Comparison of ENCODE assay signal across 18 cellular contexts in the genomic region with DNA sequence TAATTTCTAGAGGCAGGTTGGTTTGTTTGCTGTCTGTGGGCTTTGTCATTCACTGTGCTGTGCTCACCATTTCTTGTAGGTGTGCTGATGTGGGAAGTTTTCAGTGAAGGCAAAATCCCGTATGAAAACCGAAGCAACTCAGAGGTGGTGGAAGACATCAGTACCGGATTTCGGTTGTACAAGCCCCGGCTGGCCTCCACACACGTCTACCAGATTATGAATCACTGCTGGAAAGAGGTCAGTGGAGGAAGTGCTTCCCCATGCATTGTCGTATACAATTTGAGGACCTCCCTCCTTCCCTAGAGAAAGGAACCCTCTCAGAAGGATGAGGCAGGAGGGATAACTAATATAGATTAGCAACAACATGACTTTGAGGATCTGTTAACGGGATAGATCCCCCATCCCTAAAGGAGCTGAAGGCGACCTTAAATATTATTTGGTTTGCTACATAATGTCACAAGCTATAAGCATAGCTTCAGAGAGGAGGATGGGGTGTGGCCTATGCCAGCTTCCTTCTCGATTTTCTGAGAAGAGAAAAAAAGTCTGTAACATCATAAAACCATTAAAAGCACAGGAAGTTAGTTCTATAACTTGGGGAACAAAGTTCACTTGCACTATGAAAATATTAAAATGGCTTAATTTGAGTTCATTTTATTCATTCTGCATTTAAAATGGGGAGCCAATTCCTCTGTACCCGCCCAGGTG. TPM values are rescaled to one million over a fixed set of nuclear protein-coding genes. Genes with fewer than 3 reads are reported as not detected.
DNase-seq lines count a peak whose midpoint lies in the region; ATAC-seq and TF ChIP-seq lines count a peak whose summit lies in the region.
"Had no signal": no experiment of that assay in that cellular context is flagged by ENCODE, and none has a peak within 500 bp of the region (broad histone marks: within the 10 kb centered on the region; RNA-seq: fewer than 3 reads in every experiment).

No MANE protein-coding gene starts in this region.

- H3K4me3 Mint-ChIP-seq in activated T-cell treated with anti-CD3 and anti-CD28 coated beads, Interleukin-2, amount 50 U/mL, for 24 hours, result peak overlapping the region; percentile 53
- peak overlapping the region; percentile 53 for H3K4me3 Mint-ChIP-seq in T-helper 1 cell treated with Interleukin-12 subunit alpha and Interleukin-12 subunit beta and Interleukin-4 antibody, amounts not matched to agents 30 μg/mL and 1 μg/mL, for 36 hours
- peak overlapping the region; percentile 44 for H3K4me3 Mint-ChIP-seq in activated naive CD8-positive, alpha-beta T cell treated with anti-CD3 and anti-CD28 coated beads, Interleukin-2, amount 50 U/mL, for 24 hours
- H3K4me3 Mint-ChIP-seq: nephron progenitor cell had no signal

- no peak for TF ChIP-seq POLR2A in spleen (IDR thresholded peaks at IDR 0.05)

- no peaks in the 10 kb centered on the region for H3K9me3 ChIP-seq in spleen
- H3K9me3 ChIP-seq in A673 (ENCODE audit: low read depth, low read length, poor library complexity, severe bottlenecking), result no peaks in the 10 kb centered on the region
- H3K9me3 ChIP-seq: breast epithelium, tibial artery had no signal

- peaks cover 7 to 68% (median 37%) of the 10 kb centered on the region in 6 donors for H3K4me1 ChIP-seq in spleen
- H3K4me1 ChIP-seq in A673 (ENCODE audit: insufficient read depth, low read length, poor library complexity, severe bottlenecking), result no peaks in the 10 kb centered on the region
- H3K4me1 ChIP-seq: breast epithelium, tibial artery had no signal

- CTCF ChIA-PET in A673 (lab: Charles Lee), result no interaction called here

- intact Hi-C loops in spleen (cut with DNase I; ENCODE audit: low total_unique reads), result no loop called here
- intact Hi-C loops in A673 (cut with micrococcal nuclease; ENCODE audit: unreplicated experiment), result no loop called here

- no peak for DNase-seq in activated T-cell treated with anti-CD3 and anti-CD28 coated beads, Interleukin-2, amount 50 U/mL, for 24 hours
- no peak for DNase-seq in activated T-cell treated with anti-CD3 and anti-CD28 coated beads for 4 hours
- peak; percentile 50 for DNase-seq in activated naive CD8-positive, alpha-beta T cell treated with anti-CD3 and anti-CD28 coated beads, Interleukin-2, amount 50 U/mL, for 24 hours
- DNase-seq in spleen, result no peak
- no peak for DNase-seq in A673 (ENCODE audit: low spot score)
- DNase-seq: activated effector memory CD4-positive, alpha-beta T cell treated with anti-CD3 and anti-CD28 coated beads, Interleukin-2, amount 50 U/mL, for 16 hours; effector CD8-positive, alpha-beta T cell; GM23248; NCI-H1694 treated with DMSO at 0.1 percent for 48 hours; NCI-H510A; nephron progenitor cell; retina; tibial artery had no signal

- H3K36me3 ChIP-seq in spleen (peaks cover 0 to 34% (median 4%) of the 10 kb centered on the region in 6 donors), A673 (ENCODE audit: insufficient read depth, low read length, poor library complexity, severe bottlenecking) (no peaks in the 10 kb centered on the region)
- H3K36me3 ChIP-seq: breast epithelium, tibial artery had no signal

- H3K27me3 ChIP-seq in spleen (replicated peaks in 1 of 7), result no peaks in the 10 kb centered on the region
- H3K27me3 ChIP-seq in A673 (replicated peaks; ENCODE audit: insufficient read depth, low read depth, low read length, poor library complexity), result no peaks in the 10 kb centered on the region
- H3K27me3 ChIP-seq: breast epithelium, tibial artery had no signal

- H3K9me3 Mint-ChIP-seq in activated T-cell treated with anti-CD3 and anti-CD28 coated beads, Interleukin-2, amount 50 U/mL, for 24 hours, result no peaks in the 10 kb centered on the region
- no peaks in the 10 kb centered on the region for H3K9me3 Mint-ChIP-seq in T-helper 1 cell treated with Interleukin-12 subunit alpha and Interleukin-12 subunit beta and Interleukin-4 antibody, amounts not matched to agents 30 μg/mL and 1 μg/mL, for 36 hours
- no peaks in the 10 kb centered on the region for H3K9me3 Mint-ChIP-seq in activated naive CD8-positive, alpha-beta T cell treated with anti-CD3 and anti-CD28 coated beads, Interleukin-2, amount 50 U/mL, for 24 hours
- H3K9me3 Mint-ChIP-seq: nephron progenitor cell had no signal

- ATAC-seq in activated naive CD8-positive, alpha-beta T cell treated with anti-CD3 and anti-CD28 coated beads, Interleukin-2, amount 50 U/mL, for 24 hours, result peak; percentile 18
- ATAC-seq in HG02759 (IDR thresholded peaks at IDR 0.05; ENCODE audit: unreplicated experiment) (no peak), GM21423 (IDR thresholded peaks at IDR 0.05; ENCODE audit: unreplicated experiment) (no peak)
- ATAC-seq: activated CD4-positive, CD25-positive, alpha-beta regulatory T cell treated with anti-CD3 and anti-CD28 coated beads, Interleukin-2, amount 50 U/mL, for 24 hours had no signal

- H3K27me3 Mint-ChIP-seq in activated T-cell treated with anti-CD3 and anti-CD28 coated beads, Interleukin-2, amount 50 U/mL, for 24 hours, result no peaks in the 10 kb centered on the region
- no peaks in the 10 kb centered on the region for H3K27me3 Mint-ChIP-seq in T-helper 1 cell treated with Interleukin-12 subunit alpha and Interleukin-12 subunit beta and Interleukin-4 antibody, amounts not matched to agents 30 μg/mL and 1 μg/mL, for 36 hours (ENCODE audit: low read depth)
- H3K27me3 Mint-ChIP-seq in activated naive CD8-positive, alpha-beta T cell treated with anti-CD3 and anti-CD28 coated beads, Interleukin-2, amount 50 U/mL, for 24 hours, result no peaks in the 10 kb centered on the region

- POLR2A ChIA-PET in A673 (lab: Charles Lee; ENCODE audit: low non-redundant PET), result no interaction called here

- WGBS in spleen, 5 donors, result 67 to 74% (median 73%) methylated on average over 11 of the region's 11 CpGs

- peaks cover 100% of the 10 kb centered on the region for H3K36me3 Mint-ChIP-seq in activated T-cell treated with anti-CD3 and anti-CD28 coated beads, Interleukin-2, amount 50 U/mL, for 24 hours (ENCODE audit: low read depth)
- H3K36me3 Mint-ChIP-seq in T-helper 1 cell treated with Interleukin-12 subunit alpha and Interleukin-12 subunit beta and Interleukin-4 antibody, amounts not matched to agents 30 μg/mL and 1 μg/mL, for 36 hours (ENCODE audit: low read depth), result peaks cover 88% of the 10 kb centered on the region
- H3K36me3 Mint-ChIP-seq in activated naive CD8-positive, alpha-beta T cell treated with anti-CD3 and anti-CD28 coated beads, Interleukin-2, amount 50 U/mL, for 24 hours (ENCODE audit: low read depth), result peaks cover 94% of the 10 kb centered on the region

- H3K4me1 Mint-ChIP-seq in activated T-cell treated with anti-CD3 and anti-CD28 coated beads, Interleukin-2, amount 50 U/mL, for 24 hours (ENCODE audit: low read depth), result peaks cover 98% of the 10 kb centered on the region
- peaks cover 85% of the 10 kb centered on the region for H3K4me1 Mint-ChIP-seq in T-helper 1 cell treated with Interleukin-12 subunit alpha and Interleukin-12 subunit beta and Interleukin-4 antibody, amounts not matched to agents 30 μg/mL and 1 μg/mL, for 36 hours (ENCODE audit: low read depth)
- peaks cover 98% of the 10 kb centered on the region for H3K4me1 Mint-ChIP-seq in activated naive CD8-positive, alpha-beta T cell treated with anti-CD3 and anti-CD28 coated beads, Interleukin-2, amount 50 U/mL, for 24 hours
- H3K4me1 Mint-ChIP-seq: nephron progenitor cell had no signal

- H3K4me3 ChIP-seq in spleen (no peak overlapping the region), A673 (ENCODE audit: low read depth, low read length, poor library complexity, severe bottlenecking) (no peak overlapping the region)
- H3K4me3 ChIP-seq: breast epithelium, GM23248, tibial artery had no signal

- BruUV-seq in A673 (replicated peaks; lab: Mats Ljungman, UMichigan), result no TSS peak

- peak overlapping the region in 7 of 8 donors; percentile 3 to 66 (median 50) for H3K27ac ChIP-seq in spleen
- no peak overlapping the region for H3K27ac ChIP-seq in A673 (ENCODE audit: low read depth, low read length, poor library complexity, severe bottlenecking)
- H3K27ac ChIP-seq: breast epithelium, GM23248, tibial artery had no signal

- TF ChIP-seq CTCF in spleen (IDR thresholded peaks at IDR 0.05 in 8 of 11, conservative IDR thresholded peaks at IDR 0.05 in 3 of 11) (no peak), A673 (conservative IDR thresholded peaks at IDR 0.05; ENCODE audit: low read depth, low read length) (no peak)

- H3K27ac Mint-ChIP-seq in activated T-cell treated with anti-CD3 and anti-CD28 coated beads, Interleukin-2, amount 50 U/mL, for 24 hours, result peak overlapping the region; percentile 93
- H3K27ac Mint-ChIP-seq in T-helper 1 cell treated with Interleukin-12 subunit alpha and Interleukin-12 subunit beta and Interleukin-4 antibody, amounts not matched to agents 30 μg/mL and 1 μg/mL, for 36 hours, result peak overlapping the region; percentile 95
- peak overlapping the region; percentile 92 for H3K27ac Mint-ChIP-seq in activated naive CD8-positive, alpha-beta T cell treated with anti-CD3 and anti-CD28 coated beads, Interleukin-2, amount 50 U/mL, for 24 hours
- H3K27ac Mint-ChIP-seq: nephron progenitor cell had no signal

RNA-seq across cellular contexts. Expression of gene CYFIP2, which starts 17.0 kb away (rescaled TPM):
- 100 to 1,000 TPM; 123 to 232 (median 198) TPM for total RNA-seq in spleen
- 10 to 100 TPM; 74.8 to 83.4 (median 75.1) TPM for polyA plus RNA-seq in spleen
- 17.2 and 20.1 TPM in 2 replicates for total RNA-seq in A673 (2021)
